8 cellular contexts compared by ENCODE assay signal in genomic region chr19:18415177-18415867, GRCh38. TPM values are rescaled to one million over a fixed set of nuclear protein-coding genes. Genes with fewer than 3 reads are reported as not detected.
A peak's percentile ranks its signal among the peaks of the same experiment; 100 is the strongest.
DNase-seq lines count a peak whose midpoint lies in the region; ATAC-seq and TF ChIP-seq lines count a peak whose summit lies in the region.

No MANE protein-coding gene starts in this region.

- CTCF ChIA-PET in activated CD4-positive, alpha-beta memory T cell treated with anti-CD3 and anti-CD28 coated beads for 36 hours (lab: Charles Lee), result interaction anchor here (0.6 to 6.7 kb wide), 7 partner anchors 26 to 210 kb away, joined by 3 to 85 read pairs (median 5); partner anchors contain the start of gene GDF15

- intact Hi-C loops in activated CD4-positive, alpha-beta memory T cell treated with anti-CD3 and anti-CD28 coated beads for 36 hours (cut with micrococcal nuclease), result loop anchor here (5.0 to 10.0 kb wide), 2 partner anchors 213 to 321 kb away; partner anchors contain the start of genes MAST3 and RAB3A
- intact Hi-C loops in sigmoid colon (cut with DNase I), result loop anchor here (5.0 to 10.0 kb wide), 2 partner anchors 133 to 301 kb away; partner anchors contain the start of gene JUND

- POLR2A ChIA-PET in activated CD4-positive, alpha-beta memory T cell treated with anti-CD3 and anti-CD28 coated beads for 36 hours (lab: Charles Lee), result interaction anchor here (1.1 to 5.5 kb wide), 3 partner anchors 111 to 135 kb away, joined by 3 to 46 read pairs (median 5); partner anchors contain the start of gene JUND

- no peak for DNase-seq in stimulated activated naive CD8-positive, alpha-beta T cell treated with anti-CD3 and anti-CD28 coated beads, Interleukin-15, Interleukin-2, amounts not matched to agents 100 U/mL and 50 U/mL, for 24 hours
- no peak for DNase-seq in activated CD4-positive, alpha-beta memory T cell treated with anti-CD3 and anti-CD28 coated beads for 36 hours
- DNase-seq in cardiac muscle cell (ENCODE audit: low read depth in 1 of 2, low spot score in 1 of 2), result peak in 1 of 2 donors; percentile 97
- peak; percentile 92 for DNase-seq in sigmoid colon
- DNase-seq in NCI-H1092 treated with DMSO at 0.1 percent for 48 hours (lab: John Stamatoyannopoulos, UW), result no peak
- no peak for DNase-seq in stimulated activated CD4-positive, alpha-beta T cell treated with anti-CD3 and anti-CD28 coated beads, Interleukin-4, amount 100 ng/mL, for 24 hours

- peaks cover 13% of the 10 kb centered on the region for H3K4me1 ChIP-seq in cardiac muscle cell (ENCODE audit: low read depth)
- peaks cover 0 to 56% (median 55%) of the 10 kb centered on the region in 4 donors for H3K4me1 ChIP-seq in sigmoid colon

- TF ChIP-seq CTCF in cardiac muscle cell (IDR thresholded peaks at IDR 0.05; ENCODE audit: low read depth, low read length) (no peak), sigmoid colon (IDR thresholded peaks at IDR 0.05) (no peak)

- H3K27ac ChIP-seq in cardiac muscle cell (peak overlapping the region; percentile 9), sigmoid colon (peak overlapping the region; percentile 82 to 88 (median 86))

- H3K9me3 ChIP-seq in cardiac muscle cell (ENCODE audit: low read depth), result no peaks in the 10 kb centered on the region
- no peaks in the 10 kb centered on the region for H3K9me3 ChIP-seq in sigmoid colon

- TF ChIP-seq POLR2A in sigmoid colon (IDR thresholded peaks at IDR 0.05), result peak in 1 of 2 donors; percentile 9

- ATAC-seq in stimulated activated naive CD8-positive, alpha-beta T cell treated with anti-CD3 and anti-CD28 coated beads, Interleukin-15, Interleukin-2, amounts not matched to agents 100 U/mL and 50 U/mL, for 24 hours, result no peak
- no peak for ATAC-seq in GM21515 (IDR thresholded peaks at IDR 0.05; ENCODE audit: unreplicated experiment)

- peak overlapping the region; percentile 66 for H3K4me3 Mint-ChIP-seq in stimulated activated naive CD8-positive, alpha-beta T cell treated with anti-CD3 and anti-CD28 coated beads, Interleukin-15, Interleukin-2, amounts not matched to agents 100 ng/mL and 50 ng/mL, for 24 hours
- H3K4me3 Mint-ChIP-seq in activated CD4-positive, alpha-beta memory T cell treated with anti-CD3 and anti-CD28 coated beads for 36 hours, result peak overlapping the region; percentile 50

- peaks cover 23% of the 10 kb centered on the region for H3K27me3 Mint-ChIP-seq in stimulated activated naive CD8-positive, alpha-beta T cell treated with anti-CD3 and anti-CD28 coated beads, Interleukin-15, Interleukin-2, amounts not matched to agents 100 ng/mL and 50 ng/mL, for 24 hours
- peaks cover 24% of the 10 kb centered on the region for H3K27me3 Mint-ChIP-seq in activated CD4-positive, alpha-beta memory T cell treated with anti-CD3 and anti-CD28 coated beads for 36 hours

- H3K36me3 Mint-ChIP-seq in stimulated activated naive CD8-positive, alpha-beta T cell treated with anti-CD3 and anti-CD28 coated beads, Interleukin-15, Interleukin-2, amounts not matched to agents 100 ng/mL and 50 ng/mL, for 24 hours (ENCODE audit: low read depth), result no peaks in the 10 kb centered on the region
- no peaks in the 10 kb centered on the region for H3K36me3 Mint-ChIP-seq in activated CD4-positive, alpha-beta memory T cell treated with anti-CD3 and anti-CD28 coated beads for 36 hours

- H3K36me3 ChIP-seq in cardiac muscle cell (no peaks in the 10 kb centered on the region), sigmoid colon (no peaks in the 10 kb centered on the region)

- 24 to 61% methylated on average over 25 of the region's 25 CpGs for WGBS in sigmoid colon, 2 donors

- H3K4me3 ChIP-seq in cardiac muscle cell (no peak overlapping the region), sigmoid colon (peak overlapping the region in 3 of 4 donors; percentile 21 to 31 (median 26))

- H3K9me3 Mint-ChIP-seq in stimulated activated naive CD8-positive, alpha-beta T cell treated with anti-CD3 and anti-CD28 coated beads, Interleukin-15, Interleukin-2, amounts not matched to agents 100 ng/mL and 50 ng/mL, for 24 hours, result no peaks in the 10 kb centered on the region
- H3K9me3 Mint-ChIP-seq in activated CD4-positive, alpha-beta memory T cell treated with anti-CD3 and anti-CD28 coated beads for 36 hours, result no peaks in the 10 kb centered on the region

- H3K27me3 ChIP-seq in cardiac muscle cell, result no peaks in the 10 kb centered on the region
- H3K27me3 ChIP-seq in sigmoid colon, result peaks cover 0 to 29% (median 3%) of the 10 kb centered on the region in 3 donors

- H3K4me1 Mint-ChIP-seq in stimulated activated naive CD8-positive, alpha-beta T cell treated with anti-CD3 and anti-CD28 coated beads, Interleukin-15, Interleukin-2, amounts not matched to agents 100 ng/mL and 50 ng/mL, for 24 hours (ENCODE audit: low read depth), result peaks cover 54% of the 10 kb centered on the region
- peaks cover 46% of the 10 kb centered on the region for H3K4me1 Mint-ChIP-seq in activated CD4-positive, alpha-beta memory T cell treated with anti-CD3 and anti-CD28 coated beads for 36 hours (ENCODE audit: low read depth)

- H3K27ac Mint-ChIP-seq in stimulated activated naive CD8-positive, alpha-beta T cell treated with anti-CD3 and anti-CD28 coated beads, Interleukin-15, Interleukin-2, amounts not matched to agents 100 ng/mL and 50 ng/mL, for 24 hours, result peak overlapping the region; percentile 63
- H3K27ac Mint-ChIP-seq in activated CD4-positive, alpha-beta memory T cell treated with anti-CD3 and anti-CD28 coated beads for 36 hours, result no peak overlapping the region

- TF ChIP-seq EP300 in sigmoid colon (IDR thresholded peaks at IDR 0.05), result no peak

RNA-seq across cellular contexts. Expression of gene SSBP4, which starts 3.9 kb away (rescaled TPM):
- total RNA-seq in activated CD4-positive, alpha-beta memory T cell treated with anti-CD3 and anti-CD28 coated beads for 36 hours, result 100 to 1,000 TPM in 1 of 2 experiments, 10 to 100 TPM in 1; 97.9 to 102 TPM
- total RNA-seq in cardiac muscle cell (154 and 180 TPM in 2 replicates), sigmoid colon (10 to 100 TPM; 52.4 to 71.4 (median 58.0) TPM)
- polyA plus RNA-seq in cardiac muscle cell (151 and 175 TPM in 2 replicates), sigmoid colon (10 to 100 TPM; 13.9 to 51.4 (median 32.4) TPM)

RNA-seq across cellular contexts. Expression of gene LRRC25, which starts 17.9 kb away (rescaled TPM):
- total RNA-seq in activated CD4-positive, alpha-beta memory T cell treated with anti-CD3 and anti-CD28 coated beads for 36 hours, result not detected
- total RNA-seq in cardiac muscle cell, result 0.04 TPM in 1 of 2 replicates, not detected in the other
- polyA plus RNA-seq in cardiac muscle cell, result not detected in 2 replicates
- 10 to 100 TPM in 1 of 4 donors, 1 to 10 TPM in 3; 2.2 to 13.3 (median 9.0) TPM for total RNA-seq in sigmoid colon
- 10 to 100 TPM in 1 of 3 donors, 1 to 10 TPM in 2; 4.2 to 10.9 (median 6.0) TPM for polyA plus RNA-seq in sigmoid colon

RNA-seq across cellular contexts. Expression of gene ISYNA1, which starts 22.6 kb away (rescaled TPM):
- 10 to 100 TPM; 19.3 to 20.0 TPM for total RNA-seq in activated CD4-positive, alpha-beta memory T cell treated with anti-CD3 and anti-CD28 coated beads for 36 hours
- 218 and 298 TPM in 2 replicates for total RNA-seq in cardiac muscle cell
- polyA plus RNA-seq in cardiac muscle cell, result 370 and 442 TPM in 2 replicates
- total RNA-seq in sigmoid colon, result 10 to 100 TPM in 3 of 4 donors, 1 to 10 TPM in 1; 9.1 to 12.8 (median 11.5) TPM
- polyA plus RNA-seq in sigmoid colon, result 10 to 100 TPM in 1 of 3 donors, 1 to 10 TPM in 2; 3.7 to 18.7 (median 4.2) TPM

RNA-seq across cellular contexts. Expression of gene GDF15, which starts 29.4 kb away (rescaled TPM):
- total RNA-seq in activated CD4-positive, alpha-beta memory T cell treated with anti-CD3 and anti-CD28 coated beads for 36 hours, result not detected
- 2.9 and 10.0 TPM in 2 replicates for total RNA-seq in cardiac muscle cell
- polyA plus RNA-seq in cardiac muscle cell, result 2.4 and 8.2 TPM in 2 replicates
- total RNA-seq in sigmoid colon, result 1 to 10 TPM; 1.1 to 7.9 (median 3.9) TPM
- 10 to 100 TPM in 2 of 3 donors, 1 to 10 TPM in 1; 7.2 to 79.7 (median 24.5) TPM for polyA plus RNA-seq in sigmoid colon

Comparison
In these comparisons a context has a peak if more than half of its experiments do, and no peak if none do; other contexts are left out.
1. RNA of gene ISYNA1, which starts 22.6 kb away (total RNA-seq): 218 to 298 TPM in cardiac muscle cell; 19.3 to 20.0 TPM in activated CD4-positive, alpha-beta memory T cell treated with anti-CD3 and anti-CD28 coated beads for 36 hours and 9.1 to 12.8 TPM in sigmoid colon; every median in the first group is over 10 times any median in the second.